13 cellular contexts compared by ENCODE assay signal in genomic region chr7:151769189-151769821, GRCh38.
A peak's percentile ranks its signal among the peaks of the same experiment; 100 is the strongest.
DNase-seq lines count a peak whose midpoint lies in the region; ATAC-seq and TF ChIP-seq lines count a peak whose summit lies in the region.
"Had no signal": no experiment of that assay in that cellular context is flagged by ENCODE, and none has a peak within 500 bp of the region (broad histone marks: within the 10 kb centered on the region; RNA-seq: fewer than 3 reads in every experiment).

No MANE protein-coding gene starts in this region.

- H3K4me3 Mint-ChIP-seq in CD8-positive, alpha-beta T cell: peak overlapping the region; percentile 77
- H3K4me3 Mint-ChIP-seq: HFFc6, nephron progenitor cell had no signal

- TF ChIP-seq POLR2A in prostate gland (IDR thresholded peaks at IDR 0.05): no peak

- intact Hi-C loops in CD8-positive, alpha-beta T cell (cut with DNase I, micrococcal nuclease): loop anchor here (1.0 to 5.0 kb wide), 5 partner anchors 10 to 258 kb away; partner anchors contain the start of genes PRKAG2 (in 2 of the 2) and GALNT11 (in 1 of the 2)
- intact Hi-C loops in prostate gland (cut with DNase I): no loop called here

- no peaks in the 10 kb centered on the region for H3K27me3 Mint-ChIP-seq in CD8-positive, alpha-beta T cell (ENCODE audit: low read depth)

- peak; percentile 93 for ATAC-seq in CD8-positive, alpha-beta T cell
- peak; percentile 69 for ATAC-seq in GM21576 (IDR thresholded peaks at IDR 0.05; ENCODE audit: unreplicated experiment)

- peaks cover 67% of the 10 kb centered on the region for H3K4me1 ChIP-seq in CD8-positive, alpha-beta T cell (ENCODE audit: insufficient read depth, low read length)
- H3K4me1 ChIP-seq in prostate gland (replicated peaks): no peaks in the 10 kb centered on the region
- H3K4me1 ChIP-seq: BE2C had no signal

- no peaks in the 10 kb centered on the region for H3K9me3 ChIP-seq in CD8-positive, alpha-beta T cell (ENCODE audit: low read length)
- H3K9me3 ChIP-seq in prostate gland: no peaks in the 10 kb centered on the region
- H3K9me3 ChIP-seq: BE2C had no signal

- peaks cover 17% of the 10 kb centered on the region for H3K36me3 Mint-ChIP-seq in CD8-positive, alpha-beta T cell

- peak overlapping the region; percentile 96 for H3K27ac Mint-ChIP-seq in CD8-positive, alpha-beta T cell
- H3K27ac Mint-ChIP-seq: HFFc6, nephron progenitor cell had no signal

- H3K27ac ChIP-seq in CD8-positive, alpha-beta T cell (ENCODE audit: low read depth, low read length): peak overlapping the region; percentile 63
- H3K27ac ChIP-seq in prostate gland: no peak overlapping the region

- POLR2A ChIA-PET in CD8-positive, alpha-beta T cell (lab: Charles Lee): interaction anchor here (0.6 to 1.5 kb wide), 4 partner anchors 9 to 166 kb away, joined by 3 to 6 read pairs (median 4); no protein-coding TSS in a partner anchor

- peak overlapping the region; percentile 51 for H3K4me3 ChIP-seq in CD8-positive, alpha-beta T cell (ENCODE audit: low read depth, low read length)
- no peak overlapping the region for H3K4me3 ChIP-seq in prostate gland

- peak in 6 of 7 experiments; percentile 21 to 71 (median 49) for DNase-seq in CD8-positive, alpha-beta T cell
- DNase-seq in activated CD4-positive, alpha-beta T cell treated with anti-CD3 and anti-CD28 coated beads, Interleukin-2, amount 50 U/mL, for 48 hours: peak; percentile 32 to 33
- DNase-seq in effector CD8-positive, alpha-beta T cell (lab: John Stamatoyannopoulos, UW): peak; percentile 15
- DNase-seq in prostate gland (ENCODE audit: low spot score) (no peak), KG1 (lab: John Stamatoyannopoulos, UW) (no peak), NCI-H1417 (lab: John Stamatoyannopoulos, UW) (no peak), SHP77 treated with DMSO at 0.1 percent for 48 hours (lab: John Stamatoyannopoulos, UW) (no peak)
- DNase-seq: BE2C, dermis blood vessel endothelial cell, HFFc6, nephron progenitor cell, OCI-M1 had no signal

- TF ChIP-seq CTCF in CD8-positive, alpha-beta T cell (IDR thresholded peaks at IDR 0.05): no peak
- TF ChIP-seq CTCF in prostate gland (IDR thresholded peaks at IDR 0.05): no peak

- no peaks in the 10 kb centered on the region for H3K36me3 ChIP-seq in CD8-positive, alpha-beta T cell (ENCODE audit: insufficient read depth, low read length)
- no peaks in the 10 kb centered on the region for H3K36me3 ChIP-seq in prostate gland
- H3K36me3 ChIP-seq: BE2C had no signal

- CTCF ChIA-PET in CD8-positive, alpha-beta T cell (lab: Charles Lee): interaction anchor here (1.9 to 5.4 kb wide), 3 partner anchors 10 to 13 kb away, joined by 19 to 41 read pairs (median 27); no protein-coding TSS in a partner anchor

- WGBS in prostate gland: 80% methylated on average over 11 of the region's 11 CpGs

- no peaks in the 10 kb centered on the region for H3K27me3 ChIP-seq in CD8-positive, alpha-beta T cell (ENCODE audit: insufficient read depth, low read length)
- H3K27me3 ChIP-seq in prostate gland (replicated peaks; ENCODE audit: insufficient read depth): no peaks in the 10 kb centered on the region
- H3K27me3 ChIP-seq: BE2C had no signal

- H3K9me3 Mint-ChIP-seq in CD8-positive, alpha-beta T cell: no peaks in the 10 kb centered on the region
- H3K9me3 Mint-ChIP-seq: HFFc6 had no signal

- H3K4me1 Mint-ChIP-seq in CD8-positive, alpha-beta T cell (ENCODE audit: low read depth): peaks cover 74% of the 10 kb centered on the region

Comparison
In these comparisons a context has a peak if more than half of its experiments do, and no peak if none do; other contexts are left out.
1. DNase-seq: peak in CD8-positive, alpha-beta T cell (6 of 7), activated CD4-positive, alpha-beta T cell treated with anti-CD3 and anti-CD28 coated beads, Interleukin-2, amount 50 U/mL, for 48 hours (2 of 2) and effector CD8-positive, alpha-beta T cell (single experiment); none in prostate gland (single experiment), KG1 (single experiment), NCI-H1417 (0 of 3) and SHP77 treated with DMSO at 0.1 percent for 48 hours (single experiment).